34 cellular contexts compared by ENCODE assay signal in the genomic region with DNA sequence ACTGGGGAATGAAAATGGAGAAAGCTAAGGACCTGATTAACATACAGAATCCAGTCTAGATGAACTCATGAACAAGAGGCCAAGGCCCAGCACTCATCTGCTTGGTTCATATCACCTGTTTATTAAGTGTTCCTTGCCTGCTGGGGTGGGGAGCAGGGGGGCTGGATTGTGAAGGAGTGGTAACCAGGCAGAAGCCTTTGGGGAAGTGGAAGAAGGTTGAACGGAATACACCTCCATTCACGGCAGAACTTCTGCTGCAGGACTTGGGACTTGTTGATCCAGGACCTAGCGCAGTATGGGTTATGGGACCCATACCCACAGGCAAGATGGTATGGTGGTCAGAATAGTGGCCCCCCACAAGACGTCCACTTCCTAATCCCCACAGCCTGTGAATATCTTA. TPM values are rescaled to one million over a fixed set of nuclear protein-coding genes. Genes with fewer than 3 reads are reported as not detected.
"Had no signal": no experiment of that assay in that cellular context is flagged by ENCODE, and none has a peak within 500 bp of the region (broad histone marks: within the 10 kb centered on the region; RNA-seq: fewer than 3 reads in every experiment).

No MANE protein-coding gene starts in this region.

- H3K27ac Mint-ChIP-seq: activated CD4-positive, alpha-beta memory T cell treated with anti-CD3 and anti-CD28 coated beads for 36 hours; activated CD4-positive, alpha-beta T cell treated with anti-CD3 and anti-CD28 coated beads, Interleukin-2, amount 10 ng/mL, durations not matched to agents 24 days and 14 days; activated naive CD4-positive, alpha-beta T cell treated with anti-CD3 and anti-CD28 coated beads, Interleukin-2, amount 10 ng/mL, durations not matched to agents 7 days and 5 days; activated naive CD8-positive, alpha-beta T cell treated with anti-CD3 and anti-CD28 coated beads, Interleukin-2, amount 10 ng/mL, durations not matched to agents 7 days and 5 days; activated T-cell treated with anti-CD3 and anti-CD28 coated beads, Interleukin-2, amount 50 U/mL, for 72 hours; natural killer cell treated with Interleukin-12 subunit alpha and Interleukin-12 subunit beta and Interleukin-15 and Interleukin-18, amount 100 ng/mL, for 72 hours; stimulated activated memory B cell treated with anti-CD40 and anti-IgM and Interleukin-4, amounts not matched to agents 10 μg/mL and 1 μg/mL and 100 μg/mL, for 72 hours; stimulated activated naive CD8-positive, alpha-beta T cell treated with anti-CD3 and anti-CD28 coated beads, Interleukin-15, amount 100 ng/mL, for 72 hours had no signal

- H3K36me3 ChIP-seq: breast epithelium, colonic mucosa, esophagus squamous epithelium, heart right ventricle, left lung, lower lobe of right lung, right lobe of liver, tibial nerve, uterus had no signal

- H3K4me3 ChIP-seq: breast epithelium, colonic mucosa, esophagus squamous epithelium, heart right ventricle, left lung, lower lobe of right lung, right lobe of liver, tibial nerve, uterus had no signal

- ATAC-seq: activated T-cell treated with anti-CD3 and anti-CD28 coated beads, Interleukin-2, amount 50 U/mL, for 72 hours; heart right ventricle; left lung; lower lobe of right lung; natural killer cell treated with Interleukin-12 subunit alpha and Interleukin-12 subunit beta and Interleukin-15 and Interleukin-18, amount 100 ng/mL, for 72 hours; right lobe of liver; stimulated activated memory B cell treated with anti-CD40 and anti-IgM and Interleukin-4, amounts not matched to agents 10 μg/mL and 1 μg/mL and 100 μg/mL, for 72 hours; stimulated activated naive CD8-positive, alpha-beta T cell treated with anti-CD3 and anti-CD28 coated beads, Interleukin-15, amount 100 ng/mL, for 72 hours had no signal

- H3K9me3 ChIP-seq: breast epithelium, colonic mucosa, esophagus squamous epithelium, heart right ventricle, left lung, lower lobe of right lung, right lobe of liver, tibial nerve, uterus had no signal

- H3K36me3 Mint-ChIP-seq: activated CD4-positive, alpha-beta memory T cell treated with anti-CD3 and anti-CD28 coated beads for 36 hours; activated naive CD4-positive, alpha-beta T cell treated with anti-CD3 and anti-CD28 coated beads, Interleukin-2, amount 10 ng/mL, durations not matched to agents 7 days and 5 days; activated naive CD8-positive, alpha-beta T cell treated with anti-CD3 and anti-CD28 coated beads, Interleukin-2, amount 10 ng/mL, durations not matched to agents 7 days and 5 days; natural killer cell treated with Interleukin-12 subunit alpha and Interleukin-12 subunit beta and Interleukin-15 and Interleukin-18, amount 100 ng/mL, for 72 hours; stimulated activated memory B cell treated with anti-CD40 and anti-IgM and Interleukin-4, amounts not matched to agents 10 μg/mL and 1 μg/mL and 100 μg/mL, for 72 hours had no signal

- DNase-seq: activated CD4-positive, alpha-beta memory T cell treated with anti-CD3 and anti-CD28 coated beads for 36 hours; activated CD4-positive, alpha-beta T cell treated with anti-CD3 and anti-CD28 coated beads, Interleukin-2, amount 10 ng/mL, durations not matched to agents 24 days and 14 days; activated CD4-positive, CD25-positive, alpha-beta regulatory T cell treated with anti-CD3 and anti-CD28 coated beads, Interleukin-2, amount 50 U/mL, for 72 hours; activated gamma-delta T cell; activated naive CD4-positive, alpha-beta T cell treated with anti-CD3 and anti-CD28 coated beads, Interleukin-2, amount 10 ng/mL, durations not matched to agents 7 days and 5 days; activated naive CD8-positive, alpha-beta T cell treated with anti-CD3 and anti-CD28 coated beads, Interleukin-2, amount 10 ng/mL, durations not matched to agents 7 days and 5 days; activated T-cell treated with anti-CD3 and anti-CD28 coated beads for 4 hours; activated T-cell treated with anti-CD3 and anti-CD28 coated beads, Interleukin-2, amount 50 U/mL, for 72 hours; amniotic stem cell; colonic mucosa; effector CD8-positive, alpha-beta T cell; esophagus squamous epithelium; foreskin melanocyte; heart right ventricle; left lung; lower lobe of right lung; mesenchymal stem cell; right lobe of liver; stimulated activated CD4-positive, alpha-beta T cell treated with anti-CD3 and anti-CD28 coated beads, Interleukin-12 subunit alpha, Interleukin-12 subunit beta, amount 100 ng/mL, for 4 hours; stimulated activated CD4-positive, alpha-beta T cell treated with anti-CD3 and anti-CD28 coated beads, Interleukin-4, amount 100 ng/mL, for 1 hour; stimulated activated naive CD8-positive, alpha-beta T cell treated with anti-CD3 and anti-CD28 coated beads, Interleukin-15, amount 100 ng/mL, for 72 hours; substantia nigra; T-helper 2 cell; uterus had no signal

- H3K9me3 Mint-ChIP-seq: activated CD4-positive, alpha-beta memory T cell treated with anti-CD3 and anti-CD28 coated beads for 36 hours; activated CD4-positive, alpha-beta T cell treated with anti-CD3 and anti-CD28 coated beads, Interleukin-2, amount 10 ng/mL, durations not matched to agents 24 days and 14 days; activated naive CD4-positive, alpha-beta T cell treated with anti-CD3 and anti-CD28 coated beads, Interleukin-2, amount 10 ng/mL, durations not matched to agents 7 days and 5 days; activated naive CD8-positive, alpha-beta T cell treated with anti-CD3 and anti-CD28 coated beads, Interleukin-2, amount 10 ng/mL, durations not matched to agents 7 days and 5 days; activated T-cell treated with anti-CD3 and anti-CD28 coated beads, Interleukin-2, amount 50 U/mL, for 72 hours; central memory CD8-positive, alpha-beta T cell; natural killer cell treated with Interleukin-12 subunit alpha and Interleukin-12 subunit beta and Interleukin-15 and Interleukin-18, amount 100 ng/mL, for 72 hours; stimulated activated memory B cell treated with anti-CD40 and anti-IgM and Interleukin-4, amounts not matched to agents 10 μg/mL and 1 μg/mL and 100 μg/mL, for 72 hours; stimulated activated naive CD8-positive, alpha-beta T cell treated with anti-CD3 and anti-CD28 coated beads, Interleukin-15, amount 100 ng/mL, for 72 hours had no signal

- H3K27ac ChIP-seq: breast epithelium, colonic mucosa, epithelial cell of prostate, esophagus squamous epithelium, heart right ventricle, left lung, lower lobe of right lung, right lobe of liver, tibial nerve, uterus had no signal

- H3K27me3 ChIP-seq: breast epithelium, colonic mucosa, heart right ventricle, right lobe of liver, tibial nerve, uterus had no signal

- H3K4me3 Mint-ChIP-seq: activated CD4-positive, alpha-beta memory T cell treated with anti-CD3 and anti-CD28 coated beads for 36 hours; activated CD4-positive, alpha-beta T cell treated with anti-CD3 and anti-CD28 coated beads, Interleukin-2, amount 10 ng/mL, durations not matched to agents 24 days and 14 days; activated naive CD4-positive, alpha-beta T cell treated with anti-CD3 and anti-CD28 coated beads, Interleukin-2, amount 10 ng/mL, durations not matched to agents 7 days and 5 days; activated naive CD8-positive, alpha-beta T cell treated with anti-CD3 and anti-CD28 coated beads, Interleukin-2, amount 10 ng/mL, durations not matched to agents 7 days and 5 days; activated T-cell treated with anti-CD3 and anti-CD28 coated beads, Interleukin-2, amount 50 U/mL, for 72 hours; central memory CD8-positive, alpha-beta T cell; natural killer cell treated with Interleukin-12 subunit alpha and Interleukin-12 subunit beta and Interleukin-15 and Interleukin-18, amount 100 ng/mL, for 72 hours; stimulated activated memory B cell treated with anti-CD40 and anti-IgM and Interleukin-4, amounts not matched to agents 10 μg/mL and 1 μg/mL and 100 μg/mL, for 72 hours; stimulated activated naive CD8-positive, alpha-beta T cell treated with anti-CD3 and anti-CD28 coated beads, Interleukin-15, amount 100 ng/mL, for 72 hours had no signal

- H3K4me1 ChIP-seq: breast epithelium, colonic mucosa, lower lobe of right lung, tibial nerve, uterus had no signal

- H3K4me1 Mint-ChIP-seq: central memory CD8-positive, alpha-beta T cell had no signal

RNA-seq across cellular contexts. Expression of gene SOWAHA, which starts 27.2 kb away (rescaled TPM):
- total RNA-seq: activated CD4-positive, alpha-beta memory T cell treated with anti-CD3 and anti-CD28 coated beads for 36 hours; activated naive CD8-positive, alpha-beta T cell treated with anti-CD3 and anti-CD28 coated beads, Interleukin-2, amount 10 ng/mL, durations not matched to agents 7 days and 5 days; activated T-cell treated with anti-CD3 and anti-CD28 coated beads, Interleukin-2, amount 50 U/mL, for 72 hours; dermis microvascular lymphatic vessel endothelial cell; glomerular endothelial cell; mononuclear cell; natural killer cell treated with Interleukin-12 subunit alpha and Interleukin-12 subunit beta and Interleukin-15 and Interleukin-18, amount 100 ng/mL, for 72 hours had no signal

RNA-seq across cellular contexts. Expression of gene CCNI2, which starts 38.6 kb away (rescaled TPM):
- total RNA-seq: glomerular endothelial cell, skeletal muscle tissue, tibial nerve, uterus had no signal
